ENCODE assay signal across 8 cellular contexts in the genomic region with DNA sequence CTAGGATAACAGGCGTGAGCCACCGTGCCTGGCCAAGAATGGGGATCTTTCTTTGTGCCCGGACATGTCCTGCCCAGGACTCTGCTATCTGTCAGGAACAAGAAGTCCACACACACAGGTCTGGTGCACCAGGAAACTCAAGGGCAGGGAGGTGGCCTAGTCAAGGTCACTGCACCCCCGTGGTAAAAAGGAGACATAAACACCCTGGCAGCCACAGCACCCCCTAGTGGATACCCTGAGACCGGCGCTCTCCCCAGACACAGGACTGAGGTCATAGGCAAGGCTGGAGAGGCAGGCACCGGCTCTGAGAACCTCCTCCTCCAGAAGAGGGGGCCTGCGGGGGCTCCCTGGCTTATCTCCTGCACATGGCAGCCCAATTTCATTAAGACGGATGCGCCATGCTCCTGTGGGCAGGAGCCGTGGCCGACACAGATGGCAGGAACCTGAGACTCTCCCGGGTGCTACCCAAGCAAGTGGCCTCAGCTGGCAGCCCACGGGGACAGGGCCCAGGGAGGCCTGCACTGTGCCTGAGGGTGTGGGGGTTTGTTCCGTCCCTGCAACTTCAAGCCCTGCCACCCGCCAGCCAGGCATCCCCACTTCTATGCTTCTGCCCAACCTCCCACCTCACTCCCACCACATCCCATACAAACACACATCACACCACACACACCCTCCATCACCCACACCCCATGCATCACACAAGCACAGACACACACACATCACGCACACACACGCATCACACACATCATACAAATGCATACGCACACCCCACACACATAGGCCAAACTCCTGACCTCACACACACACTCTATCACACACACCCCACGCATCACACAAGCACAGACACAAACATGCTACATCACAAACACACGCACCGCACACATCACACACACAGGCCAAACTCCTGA. TPM values are rescaled to one million over a fixed set of nuclear protein-coding genes. Genes with fewer than 3 reads are reported as not detected.
DNase-seq lines count a peak whose midpoint lies in the region; ATAC-seq and TF ChIP-seq lines count a peak whose summit lies in the region.

No MANE protein-coding gene starts in this region.

- H3K9ac ChIP-seq in smooth muscle cell (ENCODE audit: low read depth): no peak overlapping the region

- intact Hi-C loops in CD8-positive, alpha-beta T cell (cut with DNase I, micrococcal nuclease): loop anchor here in 1 of 2 experiments (5.0 kb wide), 1 partner anchor 239 kb away; no protein-coding TSS in a partner anchor

- peaks cover 11% of the 10 kb centered on the region for H4K20me1 ChIP-seq in smooth muscle cell (ENCODE audit: low read depth)

- H3K79me2 ChIP-seq in smooth muscle cell (ENCODE audit: low read depth): no peaks in the 10 kb centered on the region

- peaks cover 11% of the 10 kb centered on the region for H3K4me1 Mint-ChIP-seq in CD8-positive, alpha-beta T cell (ENCODE audit: low read depth)
- peaks cover 12% of the 10 kb centered on the region for H3K4me1 Mint-ChIP-seq in activated T-helper 17 cell treated with anti-CD3 and anti-CD28 coated beads, Interleukin-2, amount 50 U/mL, for 72 hours

- CTCF ChIA-PET in CD8-positive, alpha-beta T cell (lab: Charles Lee): interaction anchor here (0.7 to 9.7 kb wide), 5 partner anchors 11 to 654 kb away, joined by 4 to 107 read pairs (median 6); partner anchors contain the start of genes MARK2 and ZFTA

- no peak overlapping the region for H3K4me2 ChIP-seq in smooth muscle cell

- no peaks in the 10 kb centered on the region for H3K9me3 ChIP-seq in CD8-positive, alpha-beta T cell (ENCODE audit: low read length)
- H3K9me3 ChIP-seq in smooth muscle cell (replicated peaks; ENCODE audit: low read depth): no peaks in the 10 kb centered on the region

- no peaks in the 10 kb centered on the region for H3K36me3 Mint-ChIP-seq in CD8-positive, alpha-beta T cell
- H3K36me3 Mint-ChIP-seq in activated T-helper 17 cell treated with anti-CD3 and anti-CD28 coated beads, Interleukin-2, amount 50 U/mL, for 72 hours (ENCODE audit: low read depth): no peaks in the 10 kb centered on the region

- no peak overlapping the region for H2AFZ ChIP-seq in smooth muscle cell (ENCODE audit: low read depth)

- no peaks in the 10 kb centered on the region for H3K4me1 ChIP-seq in CD8-positive, alpha-beta T cell (ENCODE audit: insufficient read depth, low read length)
- H3K4me1 ChIP-seq in smooth muscle cell (ENCODE audit: low read depth): no peaks in the 10 kb centered on the region

- no peaks in the 10 kb centered on the region for H3K27me3 ChIP-seq in CD8-positive, alpha-beta T cell (ENCODE audit: insufficient read depth, low read length)
- no peaks in the 10 kb centered on the region for H3K27me3 ChIP-seq in smooth muscle cell (ENCODE audit: low read depth)

- H3K27me3 Mint-ChIP-seq in CD8-positive, alpha-beta T cell (ENCODE audit: low read depth): no peaks in the 10 kb centered on the region
- H3K27me3 Mint-ChIP-seq in activated T-helper 17 cell treated with anti-CD3 and anti-CD28 coated beads, Interleukin-2, amount 50 U/mL, for 72 hours: no peaks in the 10 kb centered on the region

- DNase-seq in CD8-positive, alpha-beta T cell: peak; percentile 39 to 72 (median 61)
- peak; percentile 36 for DNase-seq in HPDE6-E6E7 (ENCODE audit: extremely low spot score)
- DNase-seq in RPMI8226: peak; percentile 69
- DNase-seq in globus pallidus (ENCODE audit: low spot score): peak; percentile 53
- no peak for DNase-seq in smooth muscle cell (lab: John Stamatoyannopoulos, UW; ENCODE audit: unreplicated experiment)

- peak; percentile 82 for ATAC-seq in CD8-positive, alpha-beta T cell
- ATAC-seq in activated T-helper 17 cell treated with anti-CD3 and anti-CD28 coated beads, Interleukin-2, amount 50 U/mL, for 72 hours (replicated peaks): peak; percentile 76
- ATAC-seq in HG03342 (IDR thresholded peaks at IDR 0.05; ENCODE audit: unreplicated experiment) (no peak), HG03280 (IDR thresholded peaks at IDR 0.05; ENCODE audit: unreplicated experiment) (no peak)

- H3K4me3 ChIP-seq in CD8-positive, alpha-beta T cell (ENCODE audit: low read depth, low read length): no peak overlapping the region
- H3K4me3 ChIP-seq in smooth muscle cell: no peak overlapping the region

- POLR2A ChIA-PET in CD8-positive, alpha-beta T cell (lab: Charles Lee): no interaction called here

- TF ChIP-seq CTCF in CD8-positive, alpha-beta T cell (IDR thresholded peaks at IDR 0.05): peak; percentile 58
- peak; percentile 76 for TF ChIP-seq CTCF in smooth muscle cell (IDR thresholded peaks at IDR 0.05; ENCODE audit: borderline replicate concordance, insufficient read depth, poor library complexity, severe bottlenecking)

- H3F3A ChIP-seq in smooth muscle cell (ENCODE audit: low read depth): no peaks in the 10 kb centered on the region

- H3K9me3 Mint-ChIP-seq in CD8-positive, alpha-beta T cell: no peaks in the 10 kb centered on the region
- H3K9me3 Mint-ChIP-seq in activated T-helper 17 cell treated with anti-CD3 and anti-CD28 coated beads, Interleukin-2, amount 50 U/mL, for 72 hours: no peaks in the 10 kb centered on the region

- no peak overlapping the region for H3K4me3 Mint-ChIP-seq in CD8-positive, alpha-beta T cell
- no peak overlapping the region for H3K4me3 Mint-ChIP-seq in activated T-helper 17 cell treated with anti-CD3 and anti-CD28 coated beads, Interleukin-2, amount 50 U/mL, for 72 hours

- no peaks in the 10 kb centered on the region for H3K36me3 ChIP-seq in CD8-positive, alpha-beta T cell (ENCODE audit: insufficient read depth, low read length)
- no peaks in the 10 kb centered on the region for H3K36me3 ChIP-seq in smooth muscle cell (ENCODE audit: low read depth)

- no peak overlapping the region for H3K27ac ChIP-seq in CD8-positive, alpha-beta T cell (ENCODE audit: low read depth, low read length)
- H3K27ac ChIP-seq in smooth muscle cell (ENCODE audit: low read depth): no peak overlapping the region

- 77% methylated on average over 21 of the region's 22 CpGs for whole genome bisulfite sequencing in smooth muscle cell (ENCODE audit: low lambda C conversion rate)

- no peak overlapping the region for H3K27ac Mint-ChIP-seq in CD8-positive, alpha-beta T cell
- no peak overlapping the region for H3K27ac Mint-ChIP-seq in activated T-helper 17 cell treated with anti-CD3 and anti-CD28 coated beads, Interleukin-2, amount 50 U/mL, for 72 hours

RNA-seq across cellular contexts. Expression of gene MACROD1, which starts 19.6 kb away (rescaled TPM):
- total RNA-seq in CD8-positive, alpha-beta T cell: 1 to 10 TPM; 4.5 to 6.8 TPM
- 1 to 10 TPM; 5.4 to 9.6 TPM for total RNA-seq in activated T-helper 17 cell treated with anti-CD3 and anti-CD28 coated beads, Interleukin-2, amount 50 U/mL, for 72 hours
- total RNA-seq in smooth muscle cell: 9.2 and 57.9 TPM in 2 replicates
- 32.6 and 35.2 TPM in 2 replicates for polyA plus RNA-seq in smooth muscle cell

RNA-seq across cellular contexts. Expression of gene STIP1, which starts 39.7 kb away (rescaled TPM):
- 10 to 100 TPM; 37.0 to 37.7 TPM for total RNA-seq in CD8-positive, alpha-beta T cell
- total RNA-seq in activated T-helper 17 cell treated with anti-CD3 and anti-CD28 coated beads, Interleukin-2, amount 50 U/mL, for 72 hours: 100 to 1,000 TPM; 259 to 462 TPM
- 103 and 114 TPM in 2 replicates for total RNA-seq in smooth muscle cell
- 117 and 129 TPM in 2 replicates for polyA plus RNA-seq in smooth muscle cell

Comparison
In these comparisons a context has a peak if more than half of its experiments do, and no peak if none do; other contexts are left out.
1. ATAC-seq: peak in CD8-positive, alpha-beta T cell (single experiment) and activated T-helper 17 cell treated with anti-CD3 and anti-CD28 coated beads, Interleukin-2, amount 50 U/mL, for 72 hours (single experiment); none in HG03342 (single experiment) and HG03280 (single experiment).